In the genomic region with DNA sequence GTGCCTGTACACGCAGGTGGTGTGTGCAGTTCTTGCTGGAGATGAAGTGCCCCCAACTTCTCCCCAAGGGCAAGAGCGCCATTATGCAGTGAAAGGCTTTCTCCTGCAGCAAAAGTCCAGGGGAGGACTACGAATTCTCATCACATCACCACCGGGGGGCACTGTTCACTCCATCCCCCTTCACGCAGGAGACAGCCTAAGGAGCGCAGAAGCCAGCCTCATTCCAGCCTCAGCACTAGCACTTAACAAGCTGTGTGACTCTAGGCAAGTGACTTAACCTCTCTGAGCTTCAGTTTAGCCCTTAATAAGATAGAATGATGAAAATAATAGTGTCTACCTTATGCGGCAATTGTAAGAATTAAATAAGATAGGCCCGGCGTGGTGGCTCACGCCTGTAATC, we compare ENCODE assay signal across 8 cellular contexts. TPM values are rescaled to one million over a fixed set of nuclear protein-coding genes. Genes with fewer than 3 reads are reported as not detected.
DNase-seq lines count a peak whose midpoint lies in the region; ATAC-seq and TF ChIP-seq lines count a peak whose summit lies in the region.

No MANE protein-coding gene starts in this region.

- TF ChIP-seq CTCF in NB4 (IDR thresholded peaks at IDR 0.05; ENCODE audit: low read depth, low read length) (peak; percentile 63), mammary epithelial cell (conservative IDR thresholded peaks at IDR 0.05 in 1 of 2, IDR thresholded peaks at IDR 0.05 in 1 of 2; ENCODE audit: extremely low read depth in 1 of 2, insufficient read depth in 1 of 2, low read depth in 1 of 2, low read length in 2 of 2) (peak; percentile 22 to 27), lower lobe of right lung (IDR thresholded peaks at IDR 0.05) (peak; percentile 46)

- H3K9ac ChIP-seq in mammary epithelial cell (ENCODE audit: insufficient read depth, low read length) = no peak overlapping the region

- H3K4me3 ChIP-seq in NB4 (ENCODE audit: low read depth, low read length) = no peak overlapping the region
- H3K4me3 ChIP-seq in mammary epithelial cell (replicated peaks in 1 of 3; ENCODE audit: insufficient read depth in 1 of 3, low read depth in 2 of 3, low read length in 3 of 3) = no peak overlapping the region
- no peak overlapping the region for H3K4me3 ChIP-seq in lower lobe of right lung

- H3K9me3 ChIP-seq in mammary epithelial cell (replicated peaks; ENCODE audit: insufficient read depth, low read length) (no peaks in the 10 kb centered on the region), lower lobe of right lung (no peaks in the 10 kb centered on the region)

- CTCF ChIA-PET in mammary epithelial cell (lab: Charles Lee; ENCODE audit: low non-redundant PET) = no interaction called here

- H3K36me3 ChIP-seq in mammary epithelial cell (ENCODE audit: insufficient read depth, low read length) (no peaks in the 10 kb centered on the region), lower lobe of right lung (peaks cover 18% of the 10 kb centered on the region)

- ATAC-seq in lower lobe of right lung = no peak
- no peak for ATAC-seq in GM18873 (IDR thresholded peaks at IDR 0.05; ENCODE audit: low FRiP score, unreplicated experiment)

- TF ChIP-seq POLR2A in NB4 (IDR thresholded peaks at IDR 0.05; ENCODE audit: extremely low read depth, insufficient read length) = no peak

- WGBS in mammary epithelial cell (ENCODE audit: low coverage, missing lambda C conversion rate) = 76% methylated on average over 10 of the region's 10 CpGs

- no peaks in the 10 kb centered on the region for H3K79me2 ChIP-seq in mammary epithelial cell (ENCODE audit: insufficient read depth, low read length)

- in situ Hi-C loops in mammary epithelial cell (cut with MboI; ENCODE audit: low sequenced_read_pairs in 2 of 2) = no loop called here

- H3K27ac ChIP-seq in mammary epithelial cell (ENCODE audit: insufficient read depth, low read depth, low read length) (no peak overlapping the region), lower lobe of right lung (no peak overlapping the region), substantia nigra (ENCODE audit: low read depth, low read length, poor library complexity, severe bottlenecking) (peak overlapping the region; percentile 74)

- H3K27me3 ChIP-seq in mammary epithelial cell (ENCODE audit: insufficient read depth, low read length) (no peaks in the 10 kb centered on the region), lower lobe of right lung (ENCODE audit: low read depth) (no peaks in the 10 kb centered on the region)

- H3K4me1 ChIP-seq in mammary epithelial cell (ENCODE audit: insufficient read depth, low read length) = peaks cover 31% of the 10 kb centered on the region
- H3K4me1 ChIP-seq in lower lobe of right lung = peaks cover 56% of the 10 kb centered on the region

- BruUV-seq in mammary epithelial cell (replicated peaks; lab: Mats Ljungman, UMichigan) = no TSS peak

- peak; percentile 24 for DNase-seq in DMS79 treated with DMSO at 0.1 percent for 48 hours (lab: John Stamatoyannopoulos, UW)
- no peak for DNase-seq in DMS79 (lab: John Stamatoyannopoulos, UW)
- DNase-seq in NB4 (ENCODE audit: low read depth) = peak; percentile 84
- peak; percentile 56 for DNase-seq in UCSD-AML1 (lab: John Stamatoyannopoulos, UW; ENCODE audit: unreplicated experiment)
- DNase-seq in mammary epithelial cell = no peak
- no peak for DNase-seq in lower lobe of right lung
- peak in 36 of 49 donors; percentile 19 to 76 (median 54) for DNase-seq in substantia nigra (lab: John Stamatoyannopoulos, UW)

- no peak overlapping the region for H3K4me2 ChIP-seq in mammary epithelial cell (ENCODE audit: insufficient read depth, low read depth, low read length)

- dilution Hi-C loops in mammary epithelial cell (cut with HindIII; ENCODE audit: low sequenced_read_pairs) = no loop called here

- intact Hi-C loops in mammary epithelial cell (cut with micrococcal nuclease) (no loop called here), lower lobe of right lung (cut with DNase I) (no loop called here)

- H4K20me1 ChIP-seq in mammary epithelial cell (ENCODE audit: insufficient read depth, low read length) = no peaks in the 10 kb centered on the region

- no peak overlapping the region for H2AFZ ChIP-seq in mammary epithelial cell (ENCODE audit: low read depth, low read length)

RNA-seq across cellular contexts. Expression of a gene that starts 32.3 kb away (rescaled TPM):
- total RNA-seq in mammary epithelial cell (10 to 100 TPM in 1 of 2 donors, 1 to 10 TPM in 1; 9.6 to 14.2 TPM), lower lobe of right lung (35.6 TPM)
- 1.7 TPM for polyA plus RNA-seq in mammary epithelial cell
- polyA minus RNA-seq in mammary epithelial cell = 31.7 TPM

Comparison
In these comparisons a context has a peak if more than half of its experiments do, and no peak if none do; other contexts are left out.
1. DNase-seq: peak in DMS79 treated with DMSO at 0.1 percent for 48 hours (single experiment), NB4 (single experiment), UCSD-AML1 (single experiment) and substantia nigra (36 of 49); none in DMS79 (single experiment), mammary epithelial cell (single experiment) and lower lobe of right lung (single experiment).
2. Peak in every context shown above with its lines, with median percentiles within 50 percentile points of each other: CTCF ChIP-seq.